ENCODE assay signal across 10 cellular contexts in the genomic region with DNA sequence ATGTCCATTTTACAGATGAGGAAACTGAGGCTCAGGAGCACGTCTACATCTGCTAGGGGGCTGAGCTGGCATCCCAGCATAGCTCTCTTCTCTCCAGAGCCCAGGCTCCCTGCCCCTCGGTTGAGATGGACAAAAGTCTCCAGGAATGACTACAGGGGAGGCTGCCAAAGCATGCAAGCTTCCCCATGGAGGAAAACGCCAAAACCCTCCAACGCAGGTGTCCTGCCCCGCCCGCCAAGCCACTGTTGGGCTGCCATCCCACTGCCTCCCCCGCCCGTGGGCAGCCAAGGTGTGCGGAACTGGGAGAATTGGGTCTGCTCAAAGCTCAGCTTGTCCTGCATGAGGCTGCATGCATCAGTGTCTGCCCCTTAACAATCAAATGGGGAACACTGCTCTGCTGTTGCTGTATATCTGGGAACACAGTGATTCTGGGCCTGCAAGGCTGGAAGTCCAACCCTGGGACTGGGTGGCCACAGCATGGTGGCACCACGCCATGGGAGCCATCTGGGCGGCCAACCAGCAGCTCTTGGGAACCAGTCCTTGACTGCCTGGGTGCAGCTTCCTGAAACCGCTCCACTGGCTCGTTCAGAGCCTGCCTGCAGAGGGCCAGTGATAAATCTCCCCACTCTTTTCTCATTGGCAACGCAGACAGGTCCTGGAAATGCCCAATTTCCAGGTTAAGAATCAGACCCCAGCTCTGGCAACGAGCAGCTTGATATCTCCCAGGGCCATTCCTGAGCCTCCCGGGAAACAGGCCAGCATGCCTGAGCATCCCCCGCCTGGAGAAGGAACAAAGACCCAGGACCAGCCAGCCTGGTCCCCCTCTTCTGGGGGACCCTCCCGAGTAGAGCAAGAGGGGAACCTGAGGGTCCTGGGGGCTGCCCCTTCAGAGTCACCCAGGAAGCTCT. TPM values are rescaled to one million over a fixed set of nuclear protein-coding genes. Genes with fewer than 3 reads are reported as not detected.
DNase-seq lines count a peak whose midpoint lies in the region; ATAC-seq and TF ChIP-seq lines count a peak whose summit lies in the region.
"Had no signal": no experiment of that assay in that cellular context is flagged by ENCODE, and none has a peak within 500 bp of the region (broad histone marks: within the 10 kb centered on the region; RNA-seq: fewer than 3 reads in every experiment).

No MANE protein-coding gene starts in this region.

- H3K27me3 ChIP-seq in left lung (no peaks in the 10 kb centered on the region), subcutaneous abdominal adipose tissue (ENCODE audit: control insufficient read depth in 5 of 5, insufficient read depth in 4 of 5, low read length in 5 of 5) (no peaks in the 10 kb centered on the region)

- no peak overlapping the region for H3K4me3 ChIP-seq in left lung
- peak overlapping the region in 2 of 5 donors; percentile 32 to 90 for H3K4me3 ChIP-seq in subcutaneous abdominal adipose tissue (ENCODE audit: low read depth in 1 of 5, low read length in 5 of 5)

- H3K4me1 ChIP-seq in left lung (peaks cover 57 to 94% of the 10 kb centered on the region in 2 donors), subcutaneous abdominal adipose tissue (ENCODE audit: control insufficient read depth in 5 of 5, insufficient read depth in 5 of 5, low read length in 5 of 5) (peaks cover 39 to 97% (median 93%) of the 10 kb centered on the region in 5 donors)

- TF ChIP-seq CTCF in left lung (IDR thresholded peaks at IDR 0.05): no peak

- no peaks in the 10 kb centered on the region for H3K9me3 ChIP-seq in left lung
- H3K9me3 ChIP-seq in subcutaneous abdominal adipose tissue (ENCODE audit: control insufficient read depth in 5 of 5, low read length in 5 of 5): no peaks in the 10 kb centered on the region

- ATAC-seq in left lung (no peak), HG02938 (IDR thresholded peaks at IDR 0.05; ENCODE audit: unreplicated experiment) (no peak), GM19351 (IDR thresholded peaks at IDR 0.05; ENCODE audit: unreplicated experiment) (no peak)

- DNase-seq in DMS 273 (lab: John Stamatoyannopoulos, UW; ENCODE audit: unreplicated experiment) (peak; percentile 74), DMS 273 treated with DMSO at 0.1 percent for 48 hours (lab: John Stamatoyannopoulos, UW) (no peak), left lung (peak; percentile 69 to 83), inferior parietal cortex (ENCODE audit: extremely low spot score) (no peak)
- DNase-seq: NCI-H1694 had no signal

- intact Hi-C loops in left lung (cut with DNase I): no loop called here

- H3K9ac ChIP-seq in subcutaneous abdominal adipose tissue (ENCODE audit: low read length in 5 of 5): peak overlapping the region in 2 of 5 donors; percentile 54 to 97

- H3K27ac ChIP-seq in angular gyrus (ENCODE audit: low read depth, low read length) (peak overlapping the region; percentile 97), left lung (peak overlapping the region in 1 of 2 donors; percentile 97), subcutaneous abdominal adipose tissue (ENCODE audit: low read depth, low read length) (peak overlapping the region; percentile 95)
- H3K27ac ChIP-seq: 22Rv1 had no signal

- H3K36me3 ChIP-seq in left lung: no peaks in the 10 kb centered on the region
- H3K36me3 ChIP-seq in subcutaneous abdominal adipose tissue (ENCODE audit: control insufficient read depth in 5 of 5, insufficient read depth in 5 of 5, low read length in 5 of 5): peaks cover 0 to 4% (median 0%) of the 10 kb centered on the region in 5 donors

RNA-seq across cellular contexts. Expression of a gene that starts 3.5 kb away (rescaled TPM):
- 10 to 100 TPM; 56.4 to 58.9 TPM for total RNA-seq in left lung

RNA-seq across cellular contexts. Expression of a gene that starts 46.2 kb away (rescaled TPM):
- total RNA-seq in left lung: 10 to 100 TPM; 22.2 to 45.1 TPM

RNA-seq across cellular contexts. Expression of a gene that starts 55.7 kb away (rescaled TPM):
- 1 to 10 TPM in 1 of 2 donors, under 1 TPM in 1; 0.47 to 1.1 TPM for total RNA-seq in left lung

Comparison
In these comparisons a context has a peak if more than half of its experiments do, and no peak if none do; other contexts are left out.
1. DNase-seq: peak in DMS 273 (single experiment) and left lung (2 of 2); none in DMS 273 treated with DMSO at 0.1 percent for 48 hours (single experiment) and inferior parietal cortex (single experiment).